1 cellular context compared by ENCODE assay signal in genomic region chr17:246851-247421, GRCh38.
TF ChIP-seq lines count a peak whose summit lies in the region.

No MANE protein-coding gene starts in this region.

TF ChIP-seq in H1, 55 proteins besides CTCF, POLR2A, EP300 and RAD21 (continued from another document):
- no peak for TF ChIP-seq ATF3 (IDR thresholded peaks at IDR 0.05; ENCODE audit: insufficient read depth, low read depth, low read length)
- TF ChIP-seq BRCA1 (IDR thresholded peaks at IDR 0.05; ENCODE audit: low read depth, low read length): no peak
- TF ChIP-seq KDM4A (IDR thresholded peaks at IDR 0.05; ENCODE audit: low read depth, low read length, severe bottlenecking): no peak
- no peak for TF ChIP-seq PHF8 (conservative IDR thresholded peaks at IDR 0.05; ENCODE audit: low read depth, low read length)
- TF ChIP-seq KDM5A (IDR thresholded peaks at IDR 0.05; ENCODE audit: low read length): no peak
- TF ChIP-seq E2F6 (IDR thresholded peaks at IDR 0.05): no peak
- no peak for TF ChIP-seq USF2 (IDR thresholded peaks at IDR 0.05; ENCODE audit: low read length)
